Comparison of ENCODE assay signal across 8 cellular contexts in the genomic region with DNA sequence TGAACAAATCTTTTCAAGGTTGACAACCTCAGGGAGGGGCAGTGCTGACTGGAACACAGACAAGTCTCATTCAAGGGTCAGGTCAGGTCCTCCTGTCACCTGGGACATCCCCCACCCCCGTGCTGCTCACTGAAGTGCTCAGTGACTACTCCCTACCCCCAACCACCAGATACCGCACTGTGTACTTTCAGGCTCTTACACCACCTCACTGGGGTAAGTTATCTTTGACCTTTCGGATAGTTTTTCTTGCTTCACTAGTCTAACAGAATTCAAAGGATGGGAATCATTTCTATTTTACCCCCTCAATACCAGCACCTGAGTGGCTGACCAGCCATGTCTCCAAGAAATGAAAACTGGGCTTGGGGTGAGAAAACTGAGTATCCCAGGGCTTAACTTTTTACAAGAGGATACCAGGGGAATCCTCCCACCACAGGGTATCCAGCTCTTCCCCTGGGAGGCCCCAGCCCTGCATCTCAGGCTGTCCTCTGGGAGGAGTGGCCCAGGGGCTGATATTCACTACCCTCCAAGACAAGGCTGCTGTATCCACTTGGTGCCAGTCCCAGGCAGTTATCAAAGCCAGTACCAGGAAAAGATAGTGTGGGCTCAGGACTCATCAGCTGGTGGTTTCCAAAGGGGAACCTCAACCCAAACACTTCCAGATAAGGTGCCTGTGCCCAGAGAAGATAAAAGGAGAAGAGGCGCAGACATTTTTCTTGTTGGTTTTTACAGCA. TPM values are rescaled to one million over a fixed set of nuclear protein-coding genes. Genes with fewer than 3 reads are reported as not detected.
A peak's percentile ranks its signal among the peaks of the same experiment; 100 is the strongest.
DNase-seq lines count a peak whose midpoint lies in the region; ATAC-seq and TF ChIP-seq lines count a peak whose summit lies in the region.

No MANE protein-coding gene starts in this region.

- ATAC-seq in HG02870 (IDR thresholded peaks at IDR 0.05; ENCODE audit: unreplicated experiment) (peak; percentile 34), left lung (no peak), GM21515 (IDR thresholded peaks at IDR 0.05; ENCODE audit: unreplicated experiment) (no peak), body of pancreas (no peak)
- ATAC-seq in activated CD8-positive, alpha-beta T cell treated with anti-CD3 and anti-CD28 coated beads, Interleukin-2, amount 10 ng/mL, durations not matched to agents 7 days and 5 days: no peak
- peak; percentile 82 for ATAC-seq in stimulated activated naive CD8-positive, alpha-beta T cell treated with anti-CD3 and anti-CD28 coated beads, Interleukin-15, Interleukin-2, amounts not matched to agents 100 U/mL and 50 U/mL, for 24 hours

- CTCF ChIA-PET in activated CD8-positive, alpha-beta T cell treated with anti-CD3 and anti-CD28 coated beads, Interleukin-2, amount 10 ng/mL, durations not matched to agents 7 days and 5 days (lab: Charles Lee): no interaction called here

- H3K27me3 ChIP-seq in left lung: no peaks in the 10 kb centered on the region
- no peaks in the 10 kb centered on the region for H3K27me3 ChIP-seq in body of pancreas

- intact Hi-C loops in left lung (cut with DNase I): no loop called here
- intact Hi-C loops in body of pancreas (cut with DNase I): no loop called here

- DNase-seq in activated CD8-positive, alpha-beta T cell treated with anti-CD3 and anti-CD28 coated beads, Interleukin-2, amount 10 ng/mL, durations not matched to agents 7 days and 5 days: peak; percentile 43
- peak; percentile 22 for DNase-seq in iPS-NIHi7 (ENCODE audit: extremely low spot score)
- peak; percentile 89 for DNase-seq in stimulated activated naive CD8-positive, alpha-beta T cell treated with anti-CD3 and anti-CD28 coated beads, Interleukin-15, Interleukin-2, amounts not matched to agents 100 U/mL and 50 U/mL, for 24 hours
- no peak for DNase-seq in SKM-1 treated with dmso at 0.1 percent for 144 hours (lab: John Stamatoyannopoulos, UW; ENCODE audit: unreplicated experiment)
- no peak for DNase-seq in left lung
- DNase-seq in body of pancreas: no peak

- POLR2A ChIA-PET in activated CD8-positive, alpha-beta T cell treated with anti-CD3 and anti-CD28 coated beads, Interleukin-2, amount 10 ng/mL, durations not matched to agents 7 days and 5 days (lab: Charles Lee): interaction anchor here (0.6 to 3.4 kb wide), 4 partner anchors 23 to 824 kb away, joined by 3 to 17 read pairs (median 8); no protein-coding TSS in a partner anchor

- no peak overlapping the region for H3K4me3 ChIP-seq in left lung
- no peak overlapping the region for H3K4me3 ChIP-seq in body of pancreas

- H3K9me3 Mint-ChIP-seq in activated CD8-positive, alpha-beta T cell treated with anti-CD3 and anti-CD28 coated beads, Interleukin-2, amount 10 ng/mL, durations not matched to agents 7 days and 5 days (ENCODE audit: insufficient read depth): peaks cover 13% of the 10 kb centered on the region

- TF ChIP-seq POLR2A in body of pancreas (IDR thresholded peaks at IDR 0.05): no peak

- H3K27ac Mint-ChIP-seq in activated CD8-positive, alpha-beta T cell treated with anti-CD3 and anti-CD28 coated beads, Interleukin-2, amount 10 ng/mL, durations not matched to agents 7 days and 5 days: peak overlapping the region; percentile 72

- no peaks in the 10 kb centered on the region for H3K27me3 Mint-ChIP-seq in activated CD8-positive, alpha-beta T cell treated with anti-CD3 and anti-CD28 coated beads, Interleukin-2, amount 10 ng/mL, durations not matched to agents 7 days and 5 days (ENCODE audit: low read depth)

- H3K4me1 ChIP-seq in left lung: peaks cover 5 to 23% of the 10 kb centered on the region in 2 donors
- peaks cover 29% of the 10 kb centered on the region for H3K4me1 ChIP-seq in body of pancreas

- no peaks in the 10 kb centered on the region for H3K36me3 ChIP-seq in left lung
- H3K36me3 ChIP-seq in body of pancreas (replicated peaks in 1 of 2; ENCODE audit: insufficient read depth in 1 of 2, low read depth in 2 of 2): no peaks in the 10 kb centered on the region

- no peak overlapping the region for H3K27ac ChIP-seq in left lung
- peak overlapping the region in 2 of 4 donors; percentile 87 to 89 for H3K27ac ChIP-seq in body of pancreas

- H3K9me3 ChIP-seq in left lung (no peaks in the 10 kb centered on the region), body of pancreas (no peaks in the 10 kb centered on the region)

- H3K4me3 Mint-ChIP-seq in activated CD8-positive, alpha-beta T cell treated with anti-CD3 and anti-CD28 coated beads, Interleukin-2, amount 10 ng/mL, durations not matched to agents 7 days and 5 days: peak overlapping the region; percentile 96

- H3K36me3 Mint-ChIP-seq in activated CD8-positive, alpha-beta T cell treated with anti-CD3 and anti-CD28 coated beads, Interleukin-2, amount 10 ng/mL, durations not matched to agents 7 days and 5 days (ENCODE audit: low read depth): peaks cover 14% of the 10 kb centered on the region

- WGBS in body of pancreas, 2 donors: 59 to 74% methylated on average over 4 of the region's 4 CpGs

- peaks cover 27% of the 10 kb centered on the region for H3K4me1 Mint-ChIP-seq in activated CD8-positive, alpha-beta T cell treated with anti-CD3 and anti-CD28 coated beads, Interleukin-2, amount 10 ng/mL, durations not matched to agents 7 days and 5 days (ENCODE audit: low read depth)

- TF ChIP-seq CTCF in left lung (IDR thresholded peaks at IDR 0.05) (no peak), body of pancreas (IDR thresholded peaks at IDR 0.05) (no peak)

RNA-seq across cellular contexts. Expression of a gene that starts 2.1 kb away (rescaled TPM):
- 1 to 10 TPM; 3.1 to 3.2 TPM for total RNA-seq in activated CD8-positive, alpha-beta T cell treated with anti-CD3 and anti-CD28 coated beads, Interleukin-2, amount 10 ng/mL, durations not matched to agents 7 days and 5 days
- 1 to 10 TPM; 4.0 to 4.1 TPM for total RNA-seq in left lung
- total RNA-seq in body of pancreas: 1 to 10 TPM in 1 of 2 donors, under 1 TPM in 1; 0.99 to 6.0 TPM

RNA-seq across cellular contexts. Expression of a gene that starts 34.1 kb away (rescaled TPM):
- total RNA-seq in activated CD8-positive, alpha-beta T cell treated with anti-CD3 and anti-CD28 coated beads, Interleukin-2, amount 10 ng/mL, durations not matched to agents 7 days and 5 days: 1 to 10 TPM; 1.3 to 2.0 TPM
- 1 to 10 TPM; 3.2 to 3.5 TPM for total RNA-seq in left lung
- total RNA-seq in body of pancreas: 1 to 10 TPM in 1 of 2 donors, under 1 TPM in 1; 0.66 to 2.9 TPM

RNA-seq across cellular contexts. Expression of a gene that starts 36.7 kb away (rescaled TPM):
- 10 to 100 TPM in 1 of 2 experiments, 1 to 10 TPM in 1; 9.8 to 11.6 TPM for total RNA-seq in activated CD8-positive, alpha-beta T cell treated with anti-CD3 and anti-CD28 coated beads, Interleukin-2, amount 10 ng/mL, durations not matched to agents 7 days and 5 days
- total RNA-seq in left lung: 10 to 100 TPM; 10.6 to 12.0 TPM
- total RNA-seq in body of pancreas: 10 to 100 TPM in 1 of 2 donors, 1 to 10 TPM in 1; 8.8 to 10.5 TPM

Comparison
In these comparisons a context has a peak if more than half of its experiments do, and no peak if none do; other contexts are left out.
1. ATAC-seq: peak in HG02870 (single experiment) and stimulated activated naive CD8-positive, alpha-beta T cell treated with anti-CD3 and anti-CD28 coated beads, Interleukin-15, Interleukin-2, amounts not matched to agents 100 U/mL and 50 U/mL, for 24 hours (single experiment); none in activated CD8-positive, alpha-beta T cell treated with anti-CD3 and anti-CD28 coated beads, Interleukin-2, amount 10 ng/mL, durations not matched to agents 7 days and 5 days (single experiment), left lung (single experiment), GM21515 (single experiment) and body of pancreas (single experiment).
2. DNase-seq: peak in activated CD8-positive, alpha-beta T cell treated with anti-CD3 and anti-CD28 coated beads, Interleukin-2, amount 10 ng/mL, durations not matched to agents 7 days and 5 days (single experiment), iPS-NIHi7 (single experiment) and stimulated activated naive CD8-positive, alpha-beta T cell treated with anti-CD3 and anti-CD28 coated beads, Interleukin-15, Interleukin-2, amounts not matched to agents 100 U/mL and 50 U/mL, for 24 hours (single experiment); none in SKM-1 treated with dmso at 0.1 percent for 144 hours (single experiment), left lung (0 of 2) and body of pancreas (0 of 4).